In the genomic region with DNA sequence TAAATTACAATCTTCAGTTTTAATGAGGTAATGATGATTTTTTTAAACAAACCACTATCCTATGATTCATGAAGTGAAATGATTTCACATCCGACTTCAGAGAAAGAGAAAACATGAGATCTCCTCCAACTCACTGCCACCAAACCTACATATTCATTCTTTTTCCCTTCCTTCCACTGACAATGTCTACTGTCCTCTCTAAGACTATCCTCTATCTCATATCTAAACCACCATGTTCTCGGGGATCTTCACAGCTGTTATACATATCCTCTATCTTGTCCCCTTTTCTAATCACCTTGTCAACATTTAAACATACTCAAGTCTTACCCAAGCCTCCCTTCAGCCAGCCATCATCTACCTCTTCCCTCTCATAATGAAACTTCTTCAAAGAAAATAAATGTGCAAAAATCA, we compare ENCODE assay signal across 12 cellular contexts. TPM values are rescaled to one million over a fixed set of nuclear protein-coding genes. Genes with fewer than 3 reads are reported as not detected.
A peak's percentile ranks its signal among the peaks of the same experiment; 100 is the strongest.
DNase-seq lines count a peak whose midpoint lies in the region; TF ChIP-seq lines count a peak whose summit lies in the region.
"Had no signal": no experiment of that assay in that cellular context is flagged by ENCODE, and none has a peak within 500 bp of the region (broad histone marks: within the 10 kb centered on the region; RNA-seq: fewer than 3 reads in every experiment).

No MANE protein-coding gene starts in this region.

- no peak overlapping the region for H2AFZ ChIP-seq in PC-9

- H3K36me3 Mint-ChIP-seq in mesothelial cell of epicardium = peaks cover 2% of the 10 kb centered on the region

- no peak overlapping the region for H3K4me3 Mint-ChIP-seq in mesothelial cell of epicardium

- H3K9me2 ChIP-seq in PC-9 (ENCODE audit: insufficient read depth) = no peaks in the 10 kb centered on the region

- H3K4me3 ChIP-seq in PC-9 (no peak overlapping the region), astrocyte of the spinal cord (ENCODE audit: low read depth, low read length) (no peak overlapping the region), esophagus squamous epithelium (no peak overlapping the region), HAP-1 (no peak overlapping the region)

- peaks cover 20% of the 10 kb centered on the region for H3K4me1 Mint-ChIP-seq in mesothelial cell of epicardium

- H3K27ac ChIP-seq in PC-9 (peak overlapping the region; percentile 47; the same call in 1 of the 2 replicates), esophagus squamous epithelium (no peak overlapping the region)

- CTCF ChIA-PET in PC-9 (lab: Charles Lee) = no interaction called here

- DNase-seq in Daoy (ENCODE audit: low read depth) (peak; percentile 15), PC-9 (no peak), astrocyte of the spinal cord (ENCODE audit: low read depth, low spot score) (peak; percentile 51), mesothelial cell of epicardium (ENCODE audit: low spot score in 2 of 2, unreplicated experiment in 2 of 2) (no peak), NCI-H510A treated with DMSO at 0.1 percent for 48 hours (lab: John Stamatoyannopoulos, UW) (no peak), COLO829 (ENCODE audit: low spot score) (no peak), esophagus squamous epithelium (lab: John Stamatoyannopoulos, UW) (no peak), HAP-1 (ENCODE audit: low spot score in 2 of 2) (no peak)
- DNase-seq: hypothalamus; NCI-H1105; NCI-H526 treated with DMSO at 0.1 percent for 48 hours; stimulated activated CD4-positive, alpha-beta T cell treated with anti-CD3 and anti-CD28 coated beads, Interleukin-4, amount 100 ng/mL, for 24 hours had no signal

- POLR2A ChIA-PET in PC-9 (lab: Charles Lee; ENCODE audit: unreplicated experiment) = no interaction called here

- no peak overlapping the region for H3K4me2 ChIP-seq in PC-9

- TF ChIP-seq POLR2A in esophagus squamous epithelium (IDR thresholded peaks at IDR 0.05) = no peak

- peaks cover 4% of the 10 kb centered on the region for H3K9me3 Mint-ChIP-seq in mesothelial cell of epicardium

- H4K20me1 ChIP-seq in PC-9 (ENCODE audit: insufficient read depth) = peaks cover 44% of the 10 kb centered on the region

- H3F3A ChIP-seq in PC-9 (ENCODE audit: insufficient read depth, low read depth) = peaks cover 65% of the 10 kb centered on the region

- TF ChIP-seq CTCF in PC-9 (conservative IDR thresholded peaks at IDR 0.05) (no peak), astrocyte of the spinal cord (IDR thresholded peaks at IDR 0.05; ENCODE audit: low read depth, low read length) (no peak), mesothelial cell of epicardium (IDR thresholded peaks at IDR 0.05; ENCODE audit: unreplicated experiment) (no peak), esophagus squamous epithelium (IDR thresholded peaks at IDR 0.05) (no peak)

- H3K4me1 ChIP-seq in PC-9 (replicated peaks; ENCODE audit: insufficient read depth) = no peaks in the 10 kb centered on the region
- peaks cover 0 to 11% (median 0%) of the 10 kb centered on the region in 3 donors for H3K4me1 ChIP-seq in esophagus squamous epithelium
- peaks cover 3% of the 10 kb centered on the region; the same call in 1 of the 2 replicates for H3K4me1 ChIP-seq in HAP-1

- H3K27me3 Mint-ChIP-seq in mesothelial cell of epicardium (ENCODE audit: low read depth) = no peaks in the 10 kb centered on the region

- WGBS in esophagus squamous epithelium, 2 donors = 57 to 61% methylated on average over 2 of the region's 2 CpGs

- H3K27me3 ChIP-seq in PC-9 (ENCODE audit: insufficient read depth, low read depth) (no peaks in the 10 kb centered on the region), esophagus squamous epithelium (no peaks in the 10 kb centered on the region), HAP-1 (ENCODE audit: low read depth) (no peaks in the 10 kb centered on the region)

- H3K27ac Mint-ChIP-seq in mesothelial cell of epicardium = peak overlapping the region; percentile 3

- no TSS peak for BruUV-seq in PC-9 (replicated peaks; lab: Mats Ljungman, UMichigan)

- peaks cover 96% of the 10 kb centered on the region for H3K79me2 ChIP-seq in PC-9 (ENCODE audit: low read depth)

- H3K36me3 ChIP-seq in PC-9 (ENCODE audit: low read depth) (no peaks in the 10 kb centered on the region), esophagus squamous epithelium (no peaks in the 10 kb centered on the region), HAP-1 (replicated peaks) (no peaks in the 10 kb centered on the region)

- in situ Hi-C loops in astrocyte of the spinal cord (cut with HindIII; ENCODE audit: low sequenced_read_pairs) (no loop called here), HAP-1 (cut with MboI; ENCODE audit: low sequenced_read_pairs) (no loop called here)

- H3K9me3 ChIP-seq in PC-9 (ENCODE audit: insufficient read depth, low read depth) (no peaks in the 10 kb centered on the region; the same call in 1 of the 2 replicates), esophagus squamous epithelium (no peaks in the 10 kb centered on the region), HAP-1 (no peaks in the 10 kb centered on the region)

- intact Hi-C loops in PC-9 (cut with micrococcal nuclease; ENCODE audit: unreplicated experiment) = no loop called here
- intact Hi-C loops in esophagus squamous epithelium (cut with DNase I) = no loop called here

RNA-seq across cellular contexts. Expression of gene SMURF2, which starts 53.5 kb away (rescaled TPM):
- total RNA-seq in Daoy (2014; rRNA removed; shearing (Covaris generic)) = 80.7 and 84.8 TPM in 2 replicates
- total RNA-seq in PC-9 (2021) (41.4 and 57.6 TPM in 2 replicates), mesothelial cell of epicardium (39.9 to 41.2 TPM (median 40.1 TPM) in 3 replicates), esophagus squamous epithelium (10 to 100 TPM in 2 of 4 donors, 1 to 10 TPM in 2; 7.0 to 22.7 (median 13.0) TPM)

Comparison
In these comparisons a context has a peak if more than half of its experiments do, and no peak if none do; other contexts are left out.
1. DNase-seq: peak in Daoy (single experiment) and astrocyte of the spinal cord (single experiment); none in PC-9 (0 of 2), mesothelial cell of epicardium (0 of 2), NCI-H510A treated with DMSO at 0.1 percent for 48 hours (single experiment), COLO829 (single experiment), esophagus squamous epithelium (single experiment) and HAP-1 (0 of 2).